17 cellular contexts compared by ENCODE assay signal in the genomic region with DNA sequence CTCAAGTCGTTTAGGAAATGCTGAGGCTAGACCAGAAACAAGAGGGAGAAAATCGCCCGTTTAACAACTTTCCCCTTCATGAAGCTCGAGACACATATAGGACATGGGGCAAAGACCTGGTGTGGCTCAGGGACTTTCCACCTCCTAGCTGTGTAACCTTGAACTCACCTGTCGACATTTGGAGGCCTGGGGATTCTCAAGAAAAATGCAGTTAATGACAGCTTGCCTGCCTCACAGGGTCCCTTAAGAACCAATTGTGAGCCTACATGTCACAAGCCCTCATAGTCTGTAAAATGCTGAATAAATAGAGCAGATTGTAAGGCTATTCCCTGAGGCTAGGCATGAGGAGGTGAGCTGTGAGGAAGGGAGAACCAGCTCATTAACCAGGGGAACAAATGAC. TPM values are rescaled to one million over a fixed set of nuclear protein-coding genes. Genes with fewer than 3 reads are reported as not detected.
DNase-seq lines count a peak whose midpoint lies in the region; ATAC-seq, FAIRE-seq and TF ChIP-seq lines count a peak whose summit lies in the region.
"Had no signal": no experiment of that assay in that cellular context is flagged by ENCODE, and none has a peak within 500 bp of the region (broad histone marks: within the 10 kb centered on the region; RNA-seq: fewer than 3 reads in every experiment).

No MANE protein-coding gene starts in this region.

- H3K9me3 ChIP-seq in DOHH2 (ENCODE audit: control insufficient read depth, insufficient read depth, low read length) (no peaks in the 10 kb centered on the region), GM12878 (replicated peaks; ENCODE audit: control insufficient read depth, insufficient read depth, low read length) (no peaks in the 10 kb centered on the region)
- H3K9me3 ChIP-seq: A549, pancreas, upper lobe of left lung had no signal

- DNase-seq in GM19238 (ENCODE audit: insufficient read length, low spot score) (peak; percentile 30), GM12878 (ENCODE audit: low read depth, low spot score) (peak; percentile 26), H4 (ENCODE audit: low spot score) (no peak), NCI-H2196 (lab: John Stamatoyannopoulos, UW; ENCODE audit: unreplicated experiment) (no peak), caudate nucleus (lab: John Stamatoyannopoulos, UW) (no peak), NCI-H146 treated with DMSO at 0.1 percent for 48 hours (lab: John Stamatoyannopoulos, UW; ENCODE audit: unreplicated experiment) (no peak)
- DNase-seq: activated gamma-delta T cell, COR-L47, dorsolateral prefrontal cortex, NCI-H1048, NCI-H82, pancreas had no signal

- TF ChIP-seq EP300 in GM12878 (IDR thresholded peaks at IDR 0.05; ENCODE audit: borderline replicate concordance in 1 of 2, control insufficient read depth in 1 of 2, low read depth in 2 of 2, low read length in 2 of 2): no peak

- WGBS in GM12878 (ENCODE audit: insufficient coverage, insufficient replicate concordance, low lambda C conversion rate, missing lambda C conversion rate): 0% methylated on average over 5 of the region's 5 CpGs

- peaks cover 7% of the 10 kb centered on the region for H3F3A ChIP-seq in DOHH2 (ENCODE audit: control insufficient read depth, insufficient read depth)

- peak overlapping the region; percentile 32; the same call in 1 of the 2 replicates for H3K9ac ChIP-seq in GM12878 (ENCODE audit: control insufficient read depth, insufficient read depth, low read length)

- RAD21 ChIA-PET in GM12878 (lab: Charles Lee; ENCODE audit: unreplicated experiment): interaction anchor here (0.6 to 3.0 kb wide), 16 partner anchors 8 to 499 kb away, joined by 3 to 15 read pairs (median 7); a partner anchor contains a TSS

- CTCF ChIA-PET in GM12878 (lab: Yijun Ruan, JAX): interaction anchor here (0.7 to 2.8 kb wide), 17 partner anchors 9 to 498 kb away, joined by 3 to 27 read pairs (median 4); a partner anchor contains a TSS

- H3K4me3 ChIP-seq in DOHH2 (ENCODE audit: low read length) (peak overlapping the region; percentile 15), GM12878 (no peak overlapping the region)
- H3K4me3 ChIP-seq: A549, dorsolateral prefrontal cortex, pancreas, upper lobe of left lung had no signal

- FAIRE-seq in GM12878 (lab: Jason Lieb, UNC): no peak
- FAIRE-seq: A549, pancreas had no signal

- no peaks in the 10 kb centered on the region for H4K20me1 ChIP-seq in DOHH2 (ENCODE audit: control insufficient read depth, insufficient read depth, low read depth, low read length)
- H4K20me1 ChIP-seq in GM12878 (ENCODE audit: control insufficient read depth, insufficient read depth): no peaks in the 10 kb centered on the region

- no peak for TF ChIP-seq POLR2A in GM12878 (IDR thresholded peaks at IDR 0.05; ENCODE audit: low read depth, low read length)

- H2AFZ ChIP-seq in GM12878 (ENCODE audit: control insufficient read depth, low read depth, low read length): peak overlapping the region; percentile 18; the same call in 1 of the 2 replicates

- POLR2A ChIA-PET in GM12878 (lab: Charles Lee): interaction anchor here (1.0 to 1.9 kb wide), 6 partner anchors 11 to 45 kb away, joined by 4 to 9 read pairs (median 6); a partner anchor contains a TSS

- H3K9me2 ChIP-seq in DOHH2 (replicated peaks; ENCODE audit: control insufficient read depth, low read length): no peaks in the 10 kb centered on the region

- SMC1A ChIA-PET in GM12878 (lab: Charles Lee; ENCODE audit: uncharacterized antibody, unreplicated experiment): interaction anchor here (0.7 to 4.0 kb wide), 14 partner anchors 9 to 433 kb away, joined by 3 to 29 read pairs (median 6); a partner anchor contains a TSS

- in situ Hi-C loops in GM12878 (cut with MboI): no loop called here

- TF ChIP-seq CTCF in DOHH2 (IDR thresholded peaks at IDR 0.05; ENCODE audit: low read depth, low read length, poor library complexity, severe bottlenecking) (no peak), GM12878 (IDR thresholded peaks at IDR 0.05 in 2 of 3, conservative IDR thresholded peaks at IDR 0.05 in 1 of 3; ENCODE audit: control insufficient read depth in 2 of 3, extremely low read depth in 1 of 3, insufficient read depth in 1 of 3, low read depth in 3 of 3, low read length in 3 of 3) (no peak)

- TF ChIP-seq RAD21 in GM12878 (IDR thresholded peaks at IDR 0.05; ENCODE audit: insufficient read depth, low read depth, low read length): no peak

- intact Hi-C loops in GM12878 (cut with micrococcal nuclease; ENCODE audit: unreplicated experiment): loop anchor here (10.0 kb wide), 1 partner anchor 281 kb away; a partner anchor contains a TSS

- no TSS peak for BruUV-seq in GM12878 (replicated peaks; lab: Mats Ljungman, UMichigan)

- H3K4me2 ChIP-seq in DOHH2 (ENCODE audit: low read length) (peak overlapping the region; percentile 56), GM12878 (ENCODE audit: control insufficient read depth, insufficient read depth) (peak overlapping the region; percentile 48)
- H3K4me2 ChIP-seq: A549 had no signal

- H3K27me3 ChIP-seq in DOHH2 (ENCODE audit: control insufficient read depth, low read length) (no peaks in the 10 kb centered on the region), GM12878 (replicated peaks in 1 of 2; ENCODE audit: control insufficient read depth in 2 of 2, insufficient read depth in 2 of 2, low read length in 1 of 2) (no peaks in the 10 kb centered on the region)
- H3K27me3 ChIP-seq: dorsolateral prefrontal cortex, pancreas, upper lobe of left lung had no signal

- ATAC-seq in HG02885 (IDR thresholded peaks at IDR 0.05; ENCODE audit: poor library complexity, unreplicated experiment) (peak; percentile 47), GM12878 (peak; percentile 71)
- ATAC-seq: A549, Right ventricle myocardium inferior had no signal

- H3K27ac ChIP-seq in DOHH2 (ENCODE audit: low read depth, low read length) (peak overlapping the region; percentile 80), GM12878 (ENCODE audit: control insufficient read depth, insufficient read depth) (peak overlapping the region; percentile 82), caudate nucleus (ENCODE audit: low read depth, low read length) (no peak overlapping the region)
- H3K27ac ChIP-seq: A549, pancreas, upper lobe of left lung had no signal

- no peaks in the 10 kb centered on the region for H3K36me3 ChIP-seq in DOHH2 (ENCODE audit: control insufficient read depth, low read length)
- no peaks in the 10 kb centered on the region for H3K36me3 ChIP-seq in GM12878 (ENCODE audit: control insufficient read depth in 2 of 2, insufficient read depth in 2 of 2, low read length in 1 of 2)
- H3K36me3 ChIP-seq: pancreas, upper lobe of left lung had no signal

- H3K4me1 ChIP-seq in DOHH2 (ENCODE audit: control insufficient read depth, low read length) (peaks cover 35% of the 10 kb centered on the region), GM12878 (ENCODE audit: control insufficient read depth, insufficient read depth, low read length) (peaks cover 31% of the 10 kb centered on the region)
- H3K4me1 ChIP-seq: pancreas had no signal

- H3K79me2 ChIP-seq in DOHH2 (ENCODE audit: control insufficient read depth, low read length): no peaks in the 10 kb centered on the region
- H3K79me2 ChIP-seq in GM12878 (ENCODE audit: control insufficient read depth, insufficient read depth, low read length): no peaks in the 10 kb centered on the region

RNA-seq across cellular contexts. Expression of a gene that starts 35.1 kb away (rescaled TPM):
- total RNA-seq in GM12878 (2013; cell fraction: nucleolus; rRNA removed): 31.0 and 35.6 TPM in 2 replicates
- total RNA-seq in GM12878 (2014; rRNA removed) (15.7 and 18.0 TPM in 2 replicates), GM12878 (2014; rRNA removed; fragmentation: Illumina TruSeq; extraction: Trizol) (33.6 and 33.7 TPM in 2 replicates), GM12878 (2021) (26.8 and 27.6 TPM in 2 replicates)
- 24.8 TPM for polyA plus RNA-seq in GM12878 (2011; ENCODE audit: low read depth)
- polyA plus RNA-seq in GM12878 (2011; rRNA removed) (35.2 and 46.4 TPM in 2 replicates), GM12878 (2014; fragmentation: Illumina TruSeq; extraction: Trizol) (44.8 and 48.9 TPM in 2 replicates), GM12878 (2014; fragmentation: Nextera tagmentation; extraction: Ambion mirVana) (10 to 100 TPM; 13.4 to 14.1 TPM), GM12878 (2014; rRNA removed) (21.2 and 24.7 TPM in 2 replicates), GM12878 (2016; fragmentation: Nextera tagmentation; extraction: Ambion mirVana) (10 to 100 TPM; 37.9 to 40.8 TPM)
- polyA plus RNA-seq in GM12878 (2011; cell fraction: cytosol; rRNA removed): 16.6 and 18.2 TPM in 2 replicates
- 15.8 and 17.2 TPM in 2 replicates for polyA plus RNA-seq in GM12878 (2011; cell fraction: nucleus; rRNA removed)
- 23.4 and 24.9 TPM in 2 replicates for polyA plus RNA-seq in GM12878 (2012)
- 23.3 and 27.0 TPM in 2 replicates for polyA minus RNA-seq in GM12878 (2011; rRNA and poly(A)+ RNA removed)
- polyA minus RNA-seq in GM12878 (2011; cell fraction: cytosol; rRNA and poly(A)+ RNA removed): 14.6 and 16.2 TPM in 2 replicates
- 18.8 and 21.9 TPM in 2 replicates for polyA minus RNA-seq in GM12878 (2011; cell fraction: nucleus; rRNA and poly(A)+ RNA removed)
- total RNA-seq in H4 (2014; rRNA removed; shearing (Covaris generic)): 9.5 and 12.0 TPM in 2 replicates

RNA-seq across cellular contexts. Expression of a gene that starts 35.3 kb away (rescaled TPM):
- total RNA-seq in GM12878 (2013; cell fraction: nucleolus; rRNA removed): 632 and 668 TPM in 2 replicates
- total RNA-seq in GM12878 (2014; rRNA removed): 254 and 275 TPM in 2 replicates
- total RNA-seq in GM12878 (2014; rRNA removed; fragmentation: Illumina TruSeq; extraction: Trizol): 303 and 316 TPM in 2 replicates
- total RNA-seq in GM12878 (2021): 216 and 236 TPM in 2 replicates
- polyA plus RNA-seq in GM12878 (2011; ENCODE audit: low read depth): 155 TPM
- polyA plus RNA-seq in GM12878 (2011; rRNA removed): 288 and 497 TPM in 2 replicates
- polyA plus RNA-seq in GM12878 (2011; cell fraction: cytosol; rRNA removed): 153 and 185 TPM in 2 replicates
- polyA plus RNA-seq in GM12878 (2011; cell fraction: nucleus; rRNA removed): 284 and 322 TPM in 2 replicates
- polyA plus RNA-seq in GM12878 (2012): 206 and 209 TPM in 2 replicates
- 301 and 362 TPM in 2 replicates for polyA plus RNA-seq in GM12878 (2014; fragmentation: Illumina TruSeq; extraction: Trizol)
- 100 to 1,000 TPM in 1 of 2 experiments, 10 to 100 TPM in 1; 92.9 to 152 TPM for polyA plus RNA-seq in GM12878 (2014; fragmentation: Nextera tagmentation; extraction: Ambion mirVana)
- polyA plus RNA-seq in GM12878 (2014; rRNA removed): 242 and 292 TPM in 2 replicates
- polyA plus RNA-seq in GM12878 (2016; fragmentation: Nextera tagmentation; extraction: Ambion mirVana): 100 to 1,000 TPM; 154 to 178 TPM
- 166 and 193 TPM in 2 replicates for polyA minus RNA-seq in GM12878 (2011; rRNA and poly(A)+ RNA removed)
- polyA minus RNA-seq in GM12878 (2011; cell fraction: cytosol; rRNA and poly(A)+ RNA removed): 77.5 and 93.6 TPM in 2 replicates
- polyA minus RNA-seq in GM12878 (2011; cell fraction: nucleus; rRNA and poly(A)+ RNA removed): 192 and 319 TPM in 2 replicates
- total RNA-seq in H4 (2014; rRNA removed; shearing (Covaris generic)): 85.0 and 114 TPM in 2 replicates

RNA-seq across cellular contexts. Expression of a gene that starts 53.8 kb away (rescaled TPM):
- not detected in 2 replicates for total RNA-seq in GM12878 (2013; cell fraction: nucleolus; rRNA removed)
- not detected in 2 replicates for total RNA-seq in GM12878 (2014; rRNA removed)
- total RNA-seq in GM12878 (2014; rRNA removed; fragmentation: Illumina TruSeq; extraction: Trizol): not detected in 2 replicates
- total RNA-seq in GM12878 (2021): not detected in 2 replicates
- not detected for polyA plus RNA-seq in GM12878 (2011; ENCODE audit: low read depth)
- not detected in 2 replicates for polyA plus RNA-seq in GM12878 (2011; rRNA removed)
- not detected in 2 replicates for polyA plus RNA-seq in GM12878 (2011; cell fraction: cytosol; rRNA removed)
- polyA plus RNA-seq in GM12878 (2011; cell fraction: nucleus; rRNA removed): not detected in 2 replicates
- polyA plus RNA-seq in GM12878 (2012): not detected in 2 replicates
- not detected in 2 replicates for polyA plus RNA-seq in GM12878 (2014; fragmentation: Illumina TruSeq; extraction: Trizol)
- polyA plus RNA-seq in GM12878 (2014; fragmentation: Nextera tagmentation; extraction: Ambion mirVana): not detected
- not detected in 2 replicates for polyA plus RNA-seq in GM12878 (2014; rRNA removed)
- not detected for polyA plus RNA-seq in GM12878 (2016; fragmentation: Nextera tagmentation; extraction: Ambion mirVana)
- polyA minus RNA-seq in GM12878 (2011; rRNA and poly(A)+ RNA removed): not detected in 2 replicates
- polyA minus RNA-seq in GM12878 (2011; cell fraction: cytosol; rRNA and poly(A)+ RNA removed): not detected in 2 replicates
- polyA minus RNA-seq in GM12878 (2011; cell fraction: nucleus; rRNA and poly(A)+ RNA removed): not detected in 2 replicates
- total RNA-seq in H4 (2014; rRNA removed; shearing (Covaris generic)): 0.47 and 1.5 TPM in 2 replicates
- total RNA-seq: Right ventricle myocardium inferior had no signal
- polyA plus RNA-seq: A549 had no signal

Comparison
In these comparisons a context has a peak if more than half of its experiments do, and no peak if none do; other contexts are left out.
1. DNase-seq: peak in GM19238 (single experiment) and GM12878 (single experiment); none in H4 (single experiment), NCI-H2196 (single experiment), caudate nucleus (0 of 61) and NCI-H146 treated with DMSO at 0.1 percent for 48 hours (single experiment).